ENCODE assay signal across 20 cellular contexts in genomic region chr7:68725843-68726242, GRCh38.
DNase-seq lines count a peak whose midpoint lies in the region; ATAC-seq and TF ChIP-seq lines count a peak whose summit lies in the region.
"Had no signal": no experiment of that assay in that cellular context is flagged by ENCODE, and none has a peak within 500 bp of the region (broad histone marks: within the 10 kb centered on the region; RNA-seq: fewer than 3 reads in every experiment).

No MANE protein-coding gene starts in this region.

- no peak for ATAC-seq in right cardiac atrium

- peak; percentile 19 for TF ChIP-seq CTCF in chondrocyte (IDR thresholded peaks at IDR 0.05)
- no peak for TF ChIP-seq CTCF in GM13976 (IDR thresholded peaks at IDR 0.05; ENCODE audit: borderline replicate concordance, control extremely low read depth, extremely low read depth, insufficient read depth, missing control alignments)

- H3K4me1 ChIP-seq in right cardiac atrium (ENCODE audit: control insufficient read depth, insufficient read depth, low read length), result no peaks in the 10 kb centered on the region

- no peak overlapping the region for H3K27ac ChIP-seq in right cardiac atrium (ENCODE audit: low read length)
- H3K27ac ChIP-seq: BLaER1 had no signal

- 93% methylated on average over 2 of the region's 2 CpGs for WGBS in right cardiac atrium

- no peaks in the 10 kb centered on the region for H3K36me3 Mint-ChIP-seq in chondrocyte (ENCODE audit: low read depth)
- H3K36me3 Mint-ChIP-seq: CD4-positive, alpha-beta memory T cell had no signal

- no peaks in the 10 kb centered on the region for H3K9me3 ChIP-seq in right cardiac atrium (ENCODE audit: control insufficient read depth, low read length)
- H3K9me3 ChIP-seq: BLaER1 had no signal

- no peak overlapping the region for H3K4me3 Mint-ChIP-seq in chondrocyte (ENCODE audit: unreplicated experiment)
- H3K4me3 Mint-ChIP-seq: CD4-positive, alpha-beta memory T cell had no signal

- in situ Hi-C loops in GM13976 (cut with MboI; ENCODE audit: low sequenced_read_pairs, unreplicated experiment), result no loop called here

- no peak overlapping the region for H3K4me3 ChIP-seq in right cardiac atrium (ENCODE audit: low read length)
- H3K4me3 ChIP-seq: BLaER1 had no signal

- no peaks in the 10 kb centered on the region for H3K27me3 ChIP-seq in right cardiac atrium (ENCODE audit: control insufficient read depth, insufficient read depth)
- H3K27me3 ChIP-seq: BLaER1 had no signal

- intact Hi-C loops in head of caudate nucleus (cut with DNase I) (no loop called here), right cardiac atrium (cut with DNase I) (loop anchor here in 1 of 4 donors (10.0 kb wide), 1 partner anchor 59 kb away; no protein-coding TSS in a partner anchor)

- no peaks in the 10 kb centered on the region for H3K9me3 Mint-ChIP-seq in chondrocyte (ENCODE audit: low read depth)

- no peaks in the 10 kb centered on the region for H3K4me1 Mint-ChIP-seq in chondrocyte (ENCODE audit: low read depth)
- H3K4me1 Mint-ChIP-seq: CD4-positive, alpha-beta memory T cell had no signal

- no peak overlapping the region for H3K27ac Mint-ChIP-seq in chondrocyte (ENCODE audit: unreplicated experiment)
- H3K27ac Mint-ChIP-seq: CD4-positive, alpha-beta memory T cell had no signal

- DNase-seq in NCI-H82 (lab: John Stamatoyannopoulos, UW) (peak; percentile 35), NCI-H82 treated with DMSO at 0.1 percent for 48 hours (lab: John Stamatoyannopoulos, UW; ENCODE audit: unreplicated experiment) (no peak), NAMALWA (ENCODE audit: low spot score) (peak; percentile 13), chondrocyte (ENCODE audit: low spot score) (no peak), head of caudate nucleus (no peak), right cardiac atrium (no peak), Kasumi-1 (lab: John Stamatoyannopoulos, UW) (no peak), GM13976 (ENCODE audit: low spot score) (no peak)
- DNase-seq: 8988T; CD4-positive, alpha-beta memory T cell; MV-4-11; NCI-H1417; NCI-H187 treated with DMSO at 0.1 percent for 48 hours; NCI-H345; NCI-H526; NK-92 treated with Interleukin-12 subunit alpha and Interleukin-12 subunit beta, amount 100 ng/mL, for 24 hours; RPMI8226; SHP77 treated with DMSO at 0.1 percent for 48 hours; T-helper 1 cell had no signal

- H3K27me3 Mint-ChIP-seq in chondrocyte (ENCODE audit: low read depth), result no peaks in the 10 kb centered on the region
- H3K27me3 Mint-ChIP-seq: CD4-positive, alpha-beta memory T cell had no signal

Comparison
In these comparisons a context has a peak if more than half of its experiments do, and no peak if none do; other contexts are left out.
1. DNase-seq: peak in NCI-H82 (single experiment) and NAMALWA (single experiment); none in NCI-H82 treated with DMSO at 0.1 percent for 48 hours (single experiment), chondrocyte (single experiment), head of caudate nucleus (0 of 42), right cardiac atrium (0 of 3), Kasumi-1 (0 of 2) and GM13976 (single experiment).